Comparison of ENCODE assay signal across 16 cellular contexts in genomic region chr12:107533218-107533617, GRCh38.
DNase-seq lines count a peak whose midpoint lies in the region; ATAC-seq and TF ChIP-seq lines count a peak whose summit lies in the region.
"Had no signal": no experiment of that assay in that cellular context is flagged by ENCODE, and none has a peak within 500 bp of the region (broad histone marks: within the 10 kb centered on the region; RNA-seq: fewer than 3 reads in every experiment).

No MANE protein-coding gene starts in this region.

- POLR2A ChIA-PET in activated CD4-positive, alpha-beta T cell treated with anti-CD3 and anti-CD28 coated beads for 36 hours (lab: Charles Lee): no interaction called here

- H3K27ac Mint-ChIP-seq in activated CD4-positive, alpha-beta T cell treated with anti-CD3 and anti-CD28 coated beads for 36 hours: no peak overlapping the region
- peak overlapping the region; percentile 17 for H3K27ac Mint-ChIP-seq in activated naive CD8-positive, alpha-beta T cell treated with anti-CD3 and anti-CD28 coated beads for 36 hours
- no peak overlapping the region for H3K27ac Mint-ChIP-seq in HFFc6
- H3K27ac Mint-ChIP-seq: activated CD8-positive, alpha-beta memory T cell treated with anti-CD3 and anti-CD28 coated beads, Interleukin-2, amount 10 ng/mL, durations not matched to agents 7 days and 5 days had no signal

- no peaks in the 10 kb centered on the region for H3K36me3 ChIP-seq in thyroid gland
- H3K36me3 ChIP-seq: MG63, ovary, thoracic aorta had no signal

- DNase-seq in activated CD4-positive, alpha-beta T cell treated with anti-CD3 and anti-CD28 coated beads for 36 hours: no peak
- DNase-seq in activated CD4-positive, alpha-beta T cell treated with anti-CD3 and anti-CD28 coated beads for 48 hours: no peak
- no peak for DNase-seq in activated naive CD8-positive, alpha-beta T cell treated with anti-CD3 and anti-CD28 coated beads for 36 hours
- DNase-seq in HFFc6 (no peak), thyroid gland (no peak)
- DNase-seq in activated T-cell treated with anti-CD3 and anti-CD28 coated beads, Interleukin-2, amount 50 U/mL, for 1 hour: no peak
- DNase-seq: activated CD8-positive, alpha-beta memory T cell treated with anti-CD3 and anti-CD28 coated beads, Interleukin-2, amount 10 ng/mL, durations not matched to agents 7 days and 5 days; MG63; NCI-H2171; ovary; SHP77 treated with DMSO at 0.1 percent for 48 hours had no signal

- H3K4me3 Mint-ChIP-seq in activated CD4-positive, alpha-beta T cell treated with anti-CD3 and anti-CD28 coated beads for 36 hours: no peak overlapping the region
- no peak overlapping the region for H3K4me3 Mint-ChIP-seq in activated naive CD8-positive, alpha-beta T cell treated with anti-CD3 and anti-CD28 coated beads for 36 hours
- no peak overlapping the region for H3K4me3 Mint-ChIP-seq in HFFc6
- H3K4me3 Mint-ChIP-seq: activated CD8-positive, alpha-beta memory T cell treated with anti-CD3 and anti-CD28 coated beads, Interleukin-2, amount 10 ng/mL, durations not matched to agents 7 days and 5 days; central memory CD8-positive, alpha-beta T cell had no signal

- ATAC-seq in activated CD4-positive, alpha-beta T cell treated with anti-CD3 and anti-CD28 coated beads for 36 hours: peak; percentile 64
- ATAC-seq in GM21529 (IDR thresholded peaks at IDR 0.05; ENCODE audit: unreplicated experiment) (peak; percentile 93), HG03095 (IDR thresholded peaks at IDR 0.05; ENCODE audit: unreplicated experiment) (peak; percentile 86)
- ATAC-seq: activated CD8-positive, alpha-beta memory T cell treated with anti-CD3 and anti-CD28 coated beads, Interleukin-2, amount 10 ng/mL, durations not matched to agents 7 days and 5 days had no signal

- no peak overlapping the region for H3K27ac ChIP-seq in thyroid gland
- H3K27ac ChIP-seq: 22Rv1, ovary, thoracic aorta had no signal

- CTCF ChIA-PET in activated CD4-positive, alpha-beta T cell treated with anti-CD3 and anti-CD28 coated beads for 36 hours (lab: Charles Lee): interaction anchor here (0.6 to 1.1 kb wide), 3 partner anchors 26 to 401 kb away, joined by 3 read pairs; no protein-coding TSS in a partner anchor

- H3K4me3 ChIP-seq in thyroid gland (replicated peaks in 1 of 3): no peak overlapping the region
- H3K4me3 ChIP-seq: MG63, ovary, thoracic aorta had no signal

- H3K4me1 ChIP-seq in thyroid gland: peaks cover 2 to 8% of the 10 kb centered on the region in 2 donors

- intact Hi-C loops in activated CD4-positive, alpha-beta T cell treated with anti-CD3 and anti-CD28 coated beads for 36 hours (cut with DNase I, micrococcal nuclease): no loop called here
- intact Hi-C loops in thyroid gland (cut with DNase I): no loop called here

- H3K27me3 ChIP-seq in thyroid gland: no peaks in the 10 kb centered on the region
- H3K27me3 ChIP-seq: MG63, ovary had no signal

- H3K9me3 ChIP-seq in thyroid gland: no peaks in the 10 kb centered on the region
- H3K9me3 ChIP-seq: ovary, thoracic aorta had no signal

- no peaks in the 10 kb centered on the region for H3K27me3 Mint-ChIP-seq in activated CD4-positive, alpha-beta T cell treated with anti-CD3 and anti-CD28 coated beads for 36 hours
- H3K27me3 Mint-ChIP-seq in activated naive CD8-positive, alpha-beta T cell treated with anti-CD3 and anti-CD28 coated beads for 36 hours: no peaks in the 10 kb centered on the region
- no peaks in the 10 kb centered on the region for H3K27me3 Mint-ChIP-seq in HFFc6 (ENCODE audit: insufficient read depth)
- H3K27me3 Mint-ChIP-seq: activated CD8-positive, alpha-beta memory T cell treated with anti-CD3 and anti-CD28 coated beads, Interleukin-2, amount 10 ng/mL, durations not matched to agents 7 days and 5 days; central memory CD8-positive, alpha-beta T cell had no signal

- no peaks in the 10 kb centered on the region for H3K36me3 Mint-ChIP-seq in activated CD4-positive, alpha-beta T cell treated with anti-CD3 and anti-CD28 coated beads for 36 hours (ENCODE audit: low read depth)
- peaks cover 9% of the 10 kb centered on the region for H3K36me3 Mint-ChIP-seq in activated naive CD8-positive, alpha-beta T cell treated with anti-CD3 and anti-CD28 coated beads for 36 hours
- H3K36me3 Mint-ChIP-seq in HFFc6 (ENCODE audit: low read depth): no peaks in the 10 kb centered on the region
- H3K36me3 Mint-ChIP-seq: activated CD8-positive, alpha-beta memory T cell treated with anti-CD3 and anti-CD28 coated beads, Interleukin-2, amount 10 ng/mL, durations not matched to agents 7 days and 5 days had no signal

- no peak for TF ChIP-seq POLR2A in thyroid gland (IDR thresholded peaks at IDR 0.05)

- TF ChIP-seq CTCF in HFFc6 (IDR thresholded peaks at IDR 0.05) (no peak), thyroid gland (IDR thresholded peaks at IDR 0.05) (no peak)

- no peaks in the 10 kb centered on the region for H3K9me3 Mint-ChIP-seq in activated CD4-positive, alpha-beta T cell treated with anti-CD3 and anti-CD28 coated beads for 36 hours (ENCODE audit: low read depth)
- peaks cover 5% of the 10 kb centered on the region for H3K9me3 Mint-ChIP-seq in activated naive CD8-positive, alpha-beta T cell treated with anti-CD3 and anti-CD28 coated beads for 36 hours
- peaks cover 7% of the 10 kb centered on the region for H3K9me3 Mint-ChIP-seq in HFFc6
- H3K9me3 Mint-ChIP-seq: central memory CD8-positive, alpha-beta T cell had no signal

- peaks cover 9% of the 10 kb centered on the region for H3K4me1 Mint-ChIP-seq in activated CD4-positive, alpha-beta T cell treated with anti-CD3 and anti-CD28 coated beads for 36 hours
- peaks cover 8% of the 10 kb centered on the region for H3K4me1 Mint-ChIP-seq in activated naive CD8-positive, alpha-beta T cell treated with anti-CD3 and anti-CD28 coated beads for 36 hours
- H3K4me1 Mint-ChIP-seq in HFFc6 (ENCODE audit: low read depth): no peaks in the 10 kb centered on the region
- H3K4me1 Mint-ChIP-seq: central memory CD8-positive, alpha-beta T cell had no signal
